Comparison of ENCODE assay signal across 1 cellular context in genomic region chr3:129316121-129317013, GRCh38.
TF ChIP-seq lines count a peak whose summit lies in the region.

No MANE protein-coding gene starts in this region.

TF ChIP-seq in HepG2, 621 proteins besides CTCF, POLR2A, EP300 and RAD21 (continued from another document and continues in another):
- no peak for TF ChIP-seq NFAT5 (CRISPR knock-in tag; IDR thresholded peaks at IDR 0.05)
- no peak; the same call in 1 of the 2 replicates for TF ChIP-seq SKIL (CRISPR knock-in tag; IDR thresholded peaks at IDR 0.05; ENCODE audit: borderline replicate concordance)
- TF ChIP-seq HIVEP1 (CRISPR knock-in tag; IDR thresholded peaks at IDR 0.05): 0 out of 2 replicates have a peak, but pooled peaks have one; percentile 53
- TF ChIP-seq ISL2 (CRISPR knock-in tag; IDR thresholded peaks at IDR 0.05): peak; percentile 46; the same call in 1 of the 2 replicates
- TF ChIP-seq ASH2L (IDR thresholded peaks at IDR 0.05; ENCODE audit: insufficient read length, low read depth, low read length): peak; percentile 36
- TF ChIP-seq ZHX2 (IDR thresholded peaks at IDR 0.05; ENCODE audit: low read depth): peak; percentile 41; the same call in 1 of the 2 replicates
- TF ChIP-seq ZHX2 (CRISPR knock-in tag; IDR thresholded peaks at IDR 0.05; ENCODE audit: borderline replicate concordance): no peak
- TF ChIP-seq HNRNPK (IDR thresholded peaks at IDR 0.05; ENCODE audit: low read depth, low read length, poor library complexity, severe bottlenecking): peak; percentile 22
- no peak for TF ChIP-seq RAD51 (IDR thresholded peaks at IDR 0.05; ENCODE audit: borderline replicate concordance)
- TF ChIP-seq ZBTB33 (CRISPR knock-in tag; IDR thresholded peaks at IDR 0.05): 0 out of 2 replicates have a peak, but pooled peaks have one; percentile 42
- no peak for TF ChIP-seq ZNF263 (CRISPR knock-in tag; IDR thresholded peaks at IDR 0.05)
- no peak for TF ChIP-seq ZFYVE20 (CRISPR knock-in tag; IDR thresholded peaks at IDR 0.05; ENCODE audit: borderline replicate concordance, low read depth)
- TF ChIP-seq ZNF350 (CRISPR knock-in tag; IDR thresholded peaks at IDR 0.05; ENCODE audit: borderline replicate concordance, low read depth): peak; percentile 36; the same call in 1 of the 2 replicates
- TF ChIP-seq MBNL3 (CRISPR knock-in tag; conservative IDR thresholded peaks at IDR 0.05): no peak
- no peak for TF ChIP-seq RFX1 (IDR thresholded peaks at IDR 0.05)
- TF ChIP-seq POGK (CRISPR knock-in tag; conservative IDR thresholded peaks at IDR 0.05): peak; percentile 70
- TF ChIP-seq CHD2 (IDR thresholded peaks at IDR 0.05; ENCODE audit: low read depth, low read length): peak; percentile 85
- TF ChIP-seq MTF2 (CRISPR knock-in tag; IDR thresholded peaks at IDR 0.05; ENCODE audit: borderline replicate concordance): peak; percentile 66; the same call in 1 of the 2 replicates
- no peak for TF ChIP-seq FOXP1 (IDR thresholded peaks at IDR 0.05)
- TF ChIP-seq FOXP1 (CRISPR knock-in tag; IDR thresholded peaks at IDR 0.05): peak; percentile 57
- TF ChIP-seq NONO (IDR thresholded peaks at IDR 0.05): no peak
- TF ChIP-seq NONO (CRISPR knock-in tag; conservative IDR thresholded peaks at IDR 0.05): peak; percentile 41; the same call in 1 of the 2 replicates
- TF ChIP-seq MAZ (IDR thresholded peaks at IDR 0.05; ENCODE audit: borderline replicate concordance, low read depth, low read length): peak; percentile 82
- TF ChIP-seq MAZ (CRISPR knock-in tag; IDR thresholded peaks at IDR 0.05; ENCODE audit: low read depth): peak; percentile 84
- TF ChIP-seq FOSL2 (CRISPR knock-in tag; IDR thresholded peaks at IDR 0.05): 0 out of 2 replicates have a peak, but pooled peaks have one; percentile 27
- TF ChIP-seq SPEN (CRISPR knock-in tag; IDR thresholded peaks at IDR 0.05; ENCODE audit: low read depth): peak; percentile 47
- peak; percentile 66 for TF ChIP-seq ZMYM4 (CRISPR knock-in tag; IDR thresholded peaks at IDR 0.05)
- peak; percentile 73 for TF ChIP-seq HOXA3 (CRISPR knock-in tag; IDR thresholded peaks at IDR 0.05)
- TF ChIP-seq ETV5 (CRISPR knock-in tag; IDR thresholded peaks at IDR 0.05; ENCODE audit: borderline replicate concordance): peak; percentile 45; the same call in 1 of the 2 replicates
- peak; percentile 67 for TF ChIP-seq YY1 (IDR thresholded peaks at IDR 0.05; ENCODE audit: insufficient read depth, insufficient replicate concordance, low read depth, low read length)
- peak; percentile 33; the same call in 1 of the 2 replicates for TF ChIP-seq FOXP4 (CRISPR knock-in tag; IDR thresholded peaks at IDR 0.05)
- TF ChIP-seq SALL1 (CRISPR knock-in tag; IDR thresholded peaks at IDR 0.05): peak; percentile 49; the same call in 1 of the 2 replicates
- 0 out of 2 replicates have a peak, but pooled peaks have one; percentile 35 for TF ChIP-seq ZNF557 (CRISPR knock-in tag; IDR thresholded peaks at IDR 0.05)
- no peak for TF ChIP-seq DZIP1 (CRISPR knock-in tag; IDR thresholded peaks at IDR 0.05)
- TF ChIP-seq PCBP1 (IDR thresholded peaks at IDR 0.05; ENCODE audit: borderline replicate concordance, low read depth, low read length): 0 out of 2 replicates have a peak, but pooled peaks have one; percentile 45
- TF ChIP-seq ELF4 (CRISPR knock-in tag; IDR thresholded peaks at IDR 0.05; ENCODE audit: borderline replicate concordance): no peak
- TF ChIP-seq ZZZ3 (CRISPR knock-in tag; IDR thresholded peaks at IDR 0.05; ENCODE audit: borderline replicate concordance): no peak
- no peak for TF ChIP-seq ZFP36L1 (CRISPR knock-in tag; IDR thresholded peaks at IDR 0.05)
